Comparison of ENCODE assay signal across 7 cellular contexts in the genomic region with DNA sequence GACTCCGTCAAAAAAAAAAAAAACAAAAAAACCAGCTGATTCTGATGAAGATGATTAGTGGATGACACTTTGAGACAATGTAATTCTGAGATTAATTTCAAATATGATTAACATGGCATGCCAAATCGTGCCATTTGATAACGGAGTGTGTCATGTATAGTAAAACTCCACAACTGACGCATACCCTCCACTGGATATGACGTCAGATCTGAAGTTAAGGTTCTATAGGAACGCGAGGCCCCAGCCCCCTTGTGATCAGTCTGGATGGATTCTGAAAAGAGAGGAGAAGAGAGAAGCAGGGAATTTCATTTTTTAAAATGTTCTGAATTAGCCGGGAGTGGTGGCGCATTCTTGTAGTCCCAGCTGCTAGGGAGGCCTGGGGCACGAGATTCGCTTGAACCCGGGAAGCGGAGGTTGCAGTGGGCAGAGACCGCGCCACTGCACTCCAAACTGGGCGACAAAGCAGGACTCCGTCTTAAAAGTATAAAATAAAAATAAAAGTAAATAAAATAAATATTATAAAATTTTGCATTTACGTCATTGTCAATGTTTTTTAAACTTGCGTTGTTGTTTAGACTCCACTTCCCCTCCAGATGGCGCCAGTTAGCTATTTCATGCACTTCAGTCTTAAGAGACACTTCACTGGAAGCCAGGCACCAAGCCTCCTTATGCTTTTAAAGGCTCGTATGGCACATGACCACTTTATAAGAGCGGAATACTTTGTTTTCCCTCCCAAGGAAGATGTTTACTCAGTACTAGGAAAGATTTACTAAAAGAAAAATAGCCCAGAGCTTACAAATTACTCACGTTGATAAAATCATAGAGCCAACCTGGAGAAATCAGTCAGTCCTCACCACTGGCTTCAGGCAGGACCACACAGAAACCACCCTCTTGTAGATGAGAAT.
DNase-seq lines count a peak whose midpoint lies in the region; ATAC-seq, FAIRE-seq and TF ChIP-seq lines count a peak whose summit lies in the region.

No MANE protein-coding gene starts in this region.

- no peak overlapping the region for H3K14ac ChIP-seq in H1 (ENCODE audit: insufficient read length)

- H2AFZ ChIP-seq in H1 (ENCODE audit: low read length): no peak overlapping the region; the same call in 1 of the 2 replicates

- FAIRE-seq in H1 (lab: Jason Lieb, UNC): peak; percentile 69

- POLR2A ChIA-PET in H1 (lab: Charles Lee; ENCODE audit: partially characterized antibody): no interaction called here

- DNase-seq in NCI-H526 treated with DMSO at 0.1 percent for 48 hours (lab: John Stamatoyannopoulos, UW) (peak; percentile 66), H1 (ENCODE audit: low read depth in 1 of 2, low spot score in 2 of 2) (peak in 1 of 2 experiments; percentile 70), middle frontal gyrus (ENCODE audit: extremely low spot score, low spot score) (peak; percentile 67)
- peak; percentile 51 to 64 for DNase-seq in activated CD4-positive, alpha-beta T cell treated with anti-CD3 and anti-CD28 coated beads, Interleukin-2, amount 50 U/mL, for 48 hours
- peak; percentile 21 for DNase-seq in stimulated activated CD8-positive, alpha-beta memory T cell treated with anti-CD3 and anti-CD28 coated beads, Interleukin-7, amount 100 ng/mL, for 24 hours (ENCODE audit: low read depth)

- ATAC-seq in HG03469 (IDR thresholded peaks at IDR 0.05; ENCODE audit: unreplicated experiment): peak; percentile 52

- no peak overlapping the region for H3K4me3 ChIP-seq in GM12875 (ENCODE audit: low read depth, low read length)
- H3K4me3 ChIP-seq in H1 (ENCODE audit: extremely low read depth in 1 of 4, insufficient read depth in 2 of 4, low read depth in 3 of 4, low read length in 4 of 4): no peak overlapping the region

- no peak overlapping the region for H2AK5ac ChIP-seq in H1 (ENCODE audit: low read depth, low read length)

- H2BK120ac ChIP-seq in H1 (replicated peaks; ENCODE audit: low read depth, low read length): no peak overlapping the region

- TF ChIP-seq POLR2A in H1 (IDR thresholded peaks at IDR 0.05; ENCODE audit: control extremely low read depth in 1 of 2, low read depth in 2 of 2, low read length in 2 of 2): no peak

- no peak for TF ChIP-seq EP300 in H1 (IDR thresholded peaks at IDR 0.05; ENCODE audit: borderline replicate concordance in 1 of 2, low read depth in 2 of 2, low read length in 2 of 2)

- no peak overlapping the region for H4K5ac ChIP-seq in H1 (ENCODE audit: insufficient read length, low read depth, low read length)

- no peak overlapping the region for H3K27ac ChIP-seq in H1 (ENCODE audit: low read depth, low read length)

- H2BK5ac ChIP-seq in H1 (ENCODE audit: low read depth, low read length): no peak overlapping the region

- no peak overlapping the region for H2BK20ac ChIP-seq in H1 (ENCODE audit: low read length)

- no peak overlapping the region for H4K8ac ChIP-seq in H1 (ENCODE audit: extremely low read depth, insufficient read depth, low read length)

- H3K9me3 ChIP-seq in H1 (ENCODE audit: insufficient read depth in 2 of 2, low read depth in 1 of 2, low read length in 1 of 2): peaks cover 12 to 14% of the 10 kb centered on the region in 2 experiments; a peak in 3 of 4 replicates

- no peak overlapping the region; a peak in 1 of 4 replicates for H3K4me2 ChIP-seq in H1 (ENCODE audit: insufficient read depth in 1 of 2, low read depth in 2 of 2, low read length in 2 of 2)

- TF ChIP-seq CTCF in GM12875 (IDR thresholded peaks at IDR 0.05; ENCODE audit: borderline replicate concordance, insufficient read depth, low read depth, low read length) (peak; percentile 59; the same call in 1 of the 2 replicates), H1 (IDR thresholded peaks at IDR 0.05; ENCODE audit: control extremely low read depth in 1 of 3, insufficient read depth in 1 of 3, low read depth in 1 of 3, low read length in 3 of 3) (peak in 2 of 3 experiments; percentile 64 to 70; a peak in 3 of 4 replicates)

- no peak overlapping the region for H3K9ac ChIP-seq in H1 (replicated peaks in 1 of 4; ENCODE audit: extremely low read depth in 1 of 4, low read depth in 3 of 4, low read length in 3 of 4)

- peaks cover 0 to 3% (median 0%) of the 10 kb centered on the region in 4 experiments; a peak in 1 of 7 replicates for H3K4me1 ChIP-seq in H1 (replicated peaks in 1 of 4; ENCODE audit: control insufficient read depth in 3 of 4, insufficient read depth in 4 of 4, low read length in 3 of 4)

- H4K91ac ChIP-seq in H1 (replicated peaks; ENCODE audit: insufficient read length, low read length): peak overlapping the region; percentile 8

- no peaks in the 10 kb centered on the region for H3K36me3 ChIP-seq in H1 (ENCODE audit: control insufficient read depth in 2 of 4, insufficient read depth in 4 of 4, low read length in 3 of 4)

- TF ChIP-seq RAD21 in H1 (IDR thresholded peaks at IDR 0.05 in 1 of 2, conservative IDR thresholded peaks at IDR 0.05 in 1 of 2; ENCODE audit: low read depth in 2 of 2, low read length in 2 of 2): peak; percentile 95

- H3K23ac ChIP-seq in H1 (ENCODE audit: insufficient read length): no peak overlapping the region

- H2BK12ac ChIP-seq in H1 (ENCODE audit: low read depth, low read length): peak overlapping the region; percentile 77; the same call in 1 of the 2 replicates

- WGBS in H1 (ENCODE audit: extremely low coverage in 1 of 2, insufficient coverage in 1 of 2, insufficient read length in 1 of 2, insufficient replicate concordance in 2 of 2, low coverage in 1 of 2, low lambda C conversion rate in 2 of 2, missing lambda C conversion rate in 1 of 2), 2 experiments: 69% methylated on average over 22 of the region's 23 CpGs; no CpG with 5 or more reads in 1 of the 2 experiments

- CTCF ChIA-PET in H1 (lab: Charles Lee; ENCODE audit: partially characterized antibody): interaction anchor here (0.6 to 2.3 kb wide), 21 partner anchors 8 to 560 kb away, joined by 3 to 14 read pairs (median 3); no protein-coding TSS in a partner anchor

- no peak overlapping the region for H3K56ac ChIP-seq in H1 (replicated peaks; ENCODE audit: insufficient read length, low read depth, low read length)

- no peak overlapping the region for H3K4ac ChIP-seq in H1 (replicated peaks; ENCODE audit: insufficient read length, low read depth, low read length)

- H3K27me3 ChIP-seq in H1 (replicated peaks in 1 of 4; ENCODE audit: control insufficient read depth in 3 of 4, extremely low read depth in 1 of 4, insufficient read depth in 3 of 4, low read length in 3 of 4): no peaks in the 10 kb centered on the region

- no peaks in the 10 kb centered on the region for H3K79me1 ChIP-seq in H1 (ENCODE audit: low read depth, low read length)

- H3K23me2 ChIP-seq in H1 (ENCODE audit: low read depth, low read length): no peaks in the 10 kb centered on the region; the same call in 1 of the 2 replicates

- H3K18ac ChIP-seq in H1 (ENCODE audit: extremely low read depth, low read length): no peak overlapping the region

- no peaks in the 10 kb centered on the region for H4K20me1 ChIP-seq in H1 (replicated peaks in 1 of 2; ENCODE audit: control insufficient read depth in 1 of 2, insufficient read depth in 2 of 2, low read length in 2 of 2)

- H2BK15ac ChIP-seq in H1 (ENCODE audit: low read length): no peak overlapping the region

- no peaks in the 10 kb centered on the region for H3K79me2 ChIP-seq in H1 (ENCODE audit: control insufficient read depth in 1 of 2, insufficient read depth in 2 of 2, low read length in 2 of 2)

TF ChIP-seq in H1, 55 proteins besides CTCF, POLR2A, EP300 and RAD21 (continues in another document):
- TF ChIP-seq HDAC6 (IDR thresholded peaks at IDR 0.05; ENCODE audit: low read depth, low read length) (no peak), TCF12 (IDR thresholded peaks at IDR 0.05; ENCODE audit: low read depth, low read length) (no peak), CREB1 (IDR thresholded peaks at IDR 0.05) (no peak), KDM4A (IDR thresholded peaks at IDR 0.05; ENCODE audit: low read depth, low read length, severe bottlenecking) (no peak)
